8 cellular contexts compared by ENCODE assay signal in the genomic region with DNA sequence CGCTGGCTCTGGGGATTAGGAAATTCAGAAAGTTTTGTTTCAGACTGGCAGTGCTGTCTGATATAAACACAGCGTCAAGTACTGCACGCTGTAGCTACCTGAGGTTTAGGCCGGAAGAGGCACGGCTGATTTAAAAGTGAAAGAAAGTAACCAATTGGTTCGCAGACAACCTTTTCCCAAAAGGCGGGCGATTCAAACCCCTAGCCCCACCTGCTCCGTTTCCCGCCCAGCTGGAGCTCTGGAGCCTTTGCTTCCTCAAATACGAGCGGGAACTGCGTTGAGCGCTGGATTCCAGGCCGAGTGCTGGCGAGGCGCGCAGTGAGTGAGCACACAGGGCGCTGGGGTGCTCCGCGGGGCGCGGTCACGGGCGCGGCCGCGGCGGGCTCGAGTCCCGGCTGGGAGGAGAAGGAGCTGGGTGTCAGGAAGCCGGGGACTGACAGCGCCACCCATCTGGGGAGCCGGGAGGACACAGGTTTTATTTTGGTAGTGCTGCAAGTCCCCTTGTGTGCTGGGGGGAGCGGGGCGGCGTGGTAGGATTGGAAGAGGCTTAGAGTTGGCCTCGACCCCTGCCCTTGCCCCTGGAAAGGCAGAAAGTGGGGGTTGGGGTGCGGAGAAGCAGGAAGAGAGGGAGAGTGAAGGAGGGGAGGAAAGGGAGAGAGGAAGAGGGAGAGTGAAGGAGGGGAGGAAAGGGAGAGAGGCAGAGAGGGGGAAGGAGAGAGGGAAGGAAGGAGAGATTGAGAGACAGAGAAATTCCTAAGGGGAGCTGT. TPM values are rescaled to one million over a fixed set of nuclear protein-coding genes. Genes with fewer than 3 reads are reported as not detected.
DNase-seq lines count a peak whose midpoint lies in the region; ATAC-seq and TF ChIP-seq lines count a peak whose summit lies in the region.

No MANE protein-coding gene starts in this region.

- TF ChIP-seq RAD21 in liver (IDR thresholded peaks at IDR 0.05): no peak

- H3K36me3 ChIP-seq in duodenal mucosa (ENCODE audit: control insufficient read depth in 1 of 2, insufficient read depth in 2 of 2, low read length in 2 of 2): peaks cover 4 to 5% of the 10 kb centered on the region in 2 donors
- H3K36me3 ChIP-seq in liver (ENCODE audit: control insufficient read depth in 4 of 4, insufficient read depth in 3 of 4, low read depth in 1 of 4, low read length in 3 of 4): peaks cover 0 to 6% (median 2%) of the 10 kb centered on the region in 4 donors

- H3K27me3 ChIP-seq in duodenal mucosa (ENCODE audit: control insufficient read depth in 1 of 2, insufficient read depth in 2 of 2, low read length in 2 of 2): no peaks in the 10 kb centered on the region
- no peaks in the 10 kb centered on the region for H3K27me3 ChIP-seq in liver (ENCODE audit: control insufficient read depth in 4 of 4, insufficient read depth in 4 of 4, low read length in 3 of 4)

- peaks cover 28 to 29% of the 10 kb centered on the region in 2 donors for H3K4me1 ChIP-seq in duodenal mucosa (ENCODE audit: control insufficient read depth in 1 of 2, insufficient read depth in 2 of 2, low read length in 2 of 2)
- peaks cover 5 to 35% (median 28%) of the 10 kb centered on the region in 4 donors for H3K4me1 ChIP-seq in liver (ENCODE audit: control insufficient read depth in 4 of 4, insufficient read depth in 4 of 4, low read length in 3 of 4)

- peak overlapping the region; percentile 89 to 94 for H3K4me3 ChIP-seq in duodenal mucosa (ENCODE audit: low read depth in 1 of 2, low read length in 2 of 2)
- H3K4me3 ChIP-seq in liver (ENCODE audit: low read depth in 1 of 3, low read length in 3 of 3): peak overlapping the region; percentile 21 to 77 (median 57)

- H3K9ac ChIP-seq in duodenal mucosa (ENCODE audit: low read depth in 1 of 2, low read length in 2 of 2): peak overlapping the region; percentile 61 to 88
- H3K9ac ChIP-seq in liver (ENCODE audit: low read depth in 1 of 2, low read length in 2 of 2): peak overlapping the region; percentile 9 to 84

- TF ChIP-seq CTCF in AG09319 (IDR thresholded peaks at IDR 0.05; ENCODE audit: low read depth, low read length): no peak; the same call in 1 of the 2 replicates
- TF ChIP-seq CTCF in liver (IDR thresholded peaks at IDR 0.05; ENCODE audit: low read depth, low read length, missing input control): no peak

- DNase-seq in AG09319 (ENCODE audit: extremely low read depth, low read depth) (peak; percentile 57), NCI-H226 (peak; percentile 93)
- peak; percentile 30 to 64 for DNase-seq in activated CD4-positive, alpha-beta T cell treated with anti-CD3 and anti-CD28 coated beads, Interleukin-2, amount 50 U/mL, for 24 hours (ENCODE audit: low read depth in 1 of 2, low spot score in 1 of 2)
- DNase-seq in stimulated activated CD4-positive, alpha-beta T cell treated with anti-CD3 and anti-CD28 coated beads, Interleukin-4, amount 100 ng/mL, for 4 hours: peak; percentile 43 to 62

- 3% methylated on average over 39 of the region's 39 CpGs for WGBS in liver

- H3K27ac ChIP-seq in duodenal mucosa (ENCODE audit: low read depth, low read length) (peak overlapping the region; percentile 46), liver (ENCODE audit: low read depth in 1 of 2, low read length in 2 of 2) (peak overlapping the region; percentile 78 to 89)

- ATAC-seq in GM18907 (IDR thresholded peaks at IDR 0.05; ENCODE audit: unreplicated experiment) (peak; percentile 68), HG03175 (IDR thresholded peaks at IDR 0.05; ENCODE audit: unreplicated experiment) (peak; percentile 62)

- H3K9me3 ChIP-seq in duodenal mucosa (ENCODE audit: control insufficient read depth in 1 of 2, low read length in 2 of 2) (no peaks in the 10 kb centered on the region), liver (ENCODE audit: control insufficient read depth in 4 of 4, low read length in 3 of 4) (no peaks in the 10 kb centered on the region)

TF ChIP-seq in liver, 16 proteins besides CTCF, POLR2A, EP300 and RAD21:
- TF ChIP-seq, protein P1, sequence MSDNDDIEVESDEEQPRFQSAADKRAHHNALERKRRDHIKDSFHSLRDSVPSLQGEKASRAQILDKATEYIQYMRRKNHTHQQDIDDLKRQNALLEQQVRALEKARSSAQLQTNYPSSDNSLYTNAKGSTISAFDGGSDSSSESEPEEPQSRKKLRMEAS (IDR thresholded peaks at IDR 0.05): peak; percentile 94
- TF ChIP-seq GABPA (IDR thresholded peaks at IDR 0.05 in 1 of 2, conservative IDR thresholded peaks at IDR 0.05 in 1 of 2) (peak in 1 of 2 donors; percentile 71), SP1 (IDR thresholded peaks at IDR 0.05) (peak; percentile 43), FOXA1 (IDR thresholded peaks at IDR 0.05) (no peak)

RNA-seq across cellular contexts. Expression of gene FAM111A, which starts 2.1 kb away (rescaled TPM):
- total RNA-seq in liver: 10 to 100 TPM; 20.9 to 27.0 TPM
- polyA plus RNA-seq in liver: 1 to 10 TPM; 5.9 to 7.6 TPM

RNA-seq across cellular contexts. Expression of gene DTX4, which starts 27.2 kb away (rescaled TPM):
- 10 to 100 TPM; 10.6 to 21.4 TPM for total RNA-seq in liver
- polyA plus RNA-seq in liver: 10 to 100 TPM in 1 of 2 donors, 1 to 10 TPM in 1; 7.5 to 17.9 TPM

RNA-seq across cellular contexts. Expression of gene FAM111B, which starts 37.7 kb away (rescaled TPM):
- 1 to 10 TPM in 1 of 2 donors, under 1 TPM in 1; 0.08 to 2.6 TPM for total RNA-seq in liver
- 1 to 10 TPM in 1 of 2 donors, under 1 TPM in 1; 0.32 to 2.4 TPM for polyA plus RNA-seq in liver

RNA-seq across cellular contexts. Expression of gene GLYATL1B, which starts 58.7 kb away (rescaled TPM):
- total RNA-seq in liver: not detected
- polyA plus RNA-seq in liver: not detected

Comparison
In these comparisons a context has a peak if more than half of its experiments do, and no peak if none do; other contexts are left out.
1. Peak in every context shown above with its lines: DNase-seq, ATAC-seq, H3K4me3 ChIP-seq and H3K27ac ChIP-seq.